Comparison of ENCODE assay signal across 2 cellular contexts in the genomic region with DNA sequence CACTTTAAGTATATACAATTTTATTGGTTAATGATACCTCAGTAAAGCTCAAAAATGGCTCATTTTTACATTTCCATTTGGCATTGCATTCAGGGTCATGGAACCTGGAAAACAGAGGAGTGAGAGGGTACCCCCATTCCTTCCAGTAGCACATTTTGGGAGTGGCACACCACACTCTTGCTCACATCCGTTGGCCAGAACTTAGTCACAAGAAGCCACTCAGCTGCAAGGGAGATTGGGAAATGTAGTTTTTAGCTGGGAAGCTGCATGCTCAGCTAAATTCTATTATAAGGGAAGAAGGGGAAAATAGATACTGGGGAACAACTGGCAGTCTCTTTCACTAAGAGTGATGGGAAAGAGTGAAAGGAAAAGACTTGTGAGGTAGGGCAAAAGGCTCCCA.
TF ChIP-seq lines count a peak whose summit lies in the region.

No MANE protein-coding gene starts in this region.

TF ChIP-seq in HepG2, 621 proteins besides CTCF, POLR2A, EP300 and RAD21:
- TF ChIP-seq THAP11 (CRISPR knock-in tag; IDR thresholded peaks at IDR 0.05) (peak; percentile 84), ZNF33A (CRISPR knock-in tag; IDR thresholded peaks at IDR 0.05; ENCODE audit: borderline replicate concordance) (no peak), ZNF724P (CRISPR knock-in tag; IDR thresholded peaks at IDR 0.05; ENCODE audit: borderline replicate concordance) (no peak), ZNF143 (CRISPR knock-in tag; IDR thresholded peaks at IDR 0.05) (peak; percentile 70), ZNF367 (CRISPR knock-in tag; IDR thresholded peaks at IDR 0.05; ENCODE audit: borderline replicate concordance) (no peak)

TF ChIP-seq in H1, 55 proteins besides CTCF, POLR2A, EP300 and RAD21:
- no peak for TF ChIP-seq SP2 (IDR thresholded peaks at IDR 0.05; ENCODE audit: low read length)
- peak; percentile 40 for TF ChIP-seq SIX5 (IDR thresholded peaks at IDR 0.05; ENCODE audit: low read depth, low read length)
- no peak for TF ChIP-seq BACH1 (IDR thresholded peaks at IDR 0.05; ENCODE audit: low read length)
- TF ChIP-seq POU5F1 (IDR thresholded peaks at IDR 0.05; ENCODE audit: low read depth, low read length), result no peak
- TF ChIP-seq CHD2 (IDR thresholded peaks at IDR 0.05; ENCODE audit: low read length), result no peak
- TF ChIP-seq POLR2AphosphoS5 (IDR thresholded peaks at IDR 0.05; ENCODE audit: low read depth, low read length), result no peak
- TF ChIP-seq MAFK (IDR thresholded peaks at IDR 0.05; ENCODE audit: low read depth, low read length), result 0 out of 2 replicates have a peak, but pooled peaks have one; percentile 33
- TF ChIP-seq, protein P1, sequence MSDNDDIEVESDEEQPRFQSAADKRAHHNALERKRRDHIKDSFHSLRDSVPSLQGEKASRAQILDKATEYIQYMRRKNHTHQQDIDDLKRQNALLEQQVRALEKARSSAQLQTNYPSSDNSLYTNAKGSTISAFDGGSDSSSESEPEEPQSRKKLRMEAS (IDR thresholded peaks at IDR 0.05), result no peak
- no peak for TF ChIP-seq KDM1A (IDR thresholded peaks at IDR 0.05; ENCODE audit: borderline replicate concordance, low read length)
- TF ChIP-seq CBX5 (IDR thresholded peaks at IDR 0.05; ENCODE audit: low read depth, low read length), result no peak
- no peak for TF ChIP-seq SIRT6 (IDR thresholded peaks at IDR 0.05; ENCODE audit: low read length)
